ENCODE assay signal across 1 cellular context in the genomic region with DNA sequence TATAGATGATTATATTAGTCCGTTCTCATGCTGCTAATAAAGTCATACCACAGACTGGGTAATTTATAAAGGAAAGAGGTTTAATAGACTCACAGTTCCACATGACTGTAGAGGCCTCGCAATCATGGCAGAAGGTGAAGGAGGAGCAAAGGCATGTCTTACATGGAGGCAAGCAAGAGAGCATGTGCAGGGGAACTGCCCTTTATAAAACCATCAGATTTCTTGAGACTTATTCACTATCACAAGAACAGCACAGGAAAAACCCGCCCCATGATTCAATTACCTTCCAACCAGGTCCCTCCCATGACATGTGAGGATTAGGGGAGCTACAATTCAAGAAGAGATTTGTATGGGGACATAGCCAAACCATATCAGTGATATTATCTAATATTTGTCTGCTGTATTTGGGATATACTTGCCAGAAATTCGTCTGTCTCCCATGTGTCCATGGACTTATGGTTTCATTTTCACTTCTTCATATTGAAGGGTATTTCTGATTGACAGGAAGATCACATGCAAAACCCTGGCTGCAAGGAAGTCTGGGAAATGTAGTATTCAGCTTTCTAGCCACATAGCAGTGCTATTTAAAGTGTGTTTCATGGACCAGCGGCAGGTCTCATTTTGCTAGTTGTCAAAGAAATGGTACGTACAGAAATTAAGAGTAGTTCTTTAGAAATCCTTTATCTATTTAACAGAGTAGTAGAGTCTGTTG.
TF ChIP-seq lines count a peak whose summit lies in the region.

No MANE protein-coding gene starts in this region.

TF ChIP-seq in HepG2, 621 proteins besides CTCF, POLR2A, EP300 and RAD21 (continued from another document and continues in another):
- TF ChIP-seq SNAI1 (CRISPR knock-in tag; IDR thresholded peaks at IDR 0.05; ENCODE audit: borderline replicate concordance) (no peak), RFX1 (IDR thresholded peaks at IDR 0.05) (no peak), ZNF263 (CRISPR knock-in tag; IDR thresholded peaks at IDR 0.05) (no peak), PHF8 (CRISPR knock-in tag; IDR thresholded peaks at IDR 0.05) (peak; percentile 31; the same call in 1 of the 2 replicates), ZFP41 (CRISPR knock-in tag; IDR thresholded peaks at IDR 0.05; ENCODE audit: borderline replicate concordance) (no peak), YY1 (IDR thresholded peaks at IDR 0.05; ENCODE audit: insufficient read depth, insufficient replicate concordance, low read depth, low read length) (no peak), SSRP1 (CRISPR knock-in tag; IDR thresholded peaks at IDR 0.05) (no peak), ZNF616 (CRISPR knock-in tag; IDR thresholded peaks at IDR 0.05; ENCODE audit: low read depth) (no peak), ZNF143 (CRISPR knock-in tag; IDR thresholded peaks at IDR 0.05) (peak; percentile 85), MTF1 (CRISPR knock-in tag; IDR thresholded peaks at IDR 0.05) (no peak), AGO2 (optimal IDR thresholded peaks at IDR 0.05; ENCODE audit: low read depth, low read length) (no peak), ZBTB42 (CRISPR knock-in tag; IDR thresholded peaks at IDR 0.05) (no peak), BRCA1 (CRISPR knock-in tag; IDR thresholded peaks at IDR 0.05) (no peak), ZSCAN30 (CRISPR knock-in tag; IDR thresholded peaks at IDR 0.05) (no peak), RFXAP (CRISPR knock-in tag; IDR thresholded peaks at IDR 0.05; ENCODE audit: borderline replicate concordance) (no peak), ZNF12 (CRISPR knock-in tag; IDR thresholded peaks at IDR 0.05) (no peak), ZBTB7A (CRISPR knock-in tag; IDR thresholded peaks at IDR 0.05) (no peak), HCFC1 (IDR thresholded peaks at IDR 0.05; ENCODE audit: low read depth, low read length) (peak; percentile 66; the same call in 1 of the 2 replicates), CBX2 (IDR thresholded peaks at IDR 0.05; ENCODE audit: low read depth, low read length) (no peak), CBX2 (CRISPR knock-in tag; IDR thresholded peaks at IDR 0.05; ENCODE audit: low read depth) (no peak), AGO1 (IDR thresholded peaks at IDR 0.05; ENCODE audit: low read depth, low read length, poor library complexity, severe bottlenecking) (no peak), POLR2G (IDR thresholded peaks at IDR 0.05; ENCODE audit: low read depth, low read length) (no peak), NCOA2 (CRISPR knock-in tag; IDR thresholded peaks at IDR 0.05) (no peak), ZBTB20 (CRISPR knock-in tag; IDR thresholded peaks at IDR 0.05; ENCODE audit: borderline replicate concordance, low read depth) (no peak), THAP11 (CRISPR knock-in tag; IDR thresholded peaks at IDR 0.05) (peak; percentile 95), NCOR1 (IDR thresholded peaks at IDR 0.05; ENCODE audit: borderline replicate concordance, low read length) (no peak), ZBTB7B (CRISPR knock-in tag; IDR thresholded peaks at IDR 0.05) (no peak), IKZF4 (CRISPR knock-in tag; IDR thresholded peaks at IDR 0.05; ENCODE audit: borderline replicate concordance, low read depth, not compliant biosample characterization) (no peak), KLF15 (CRISPR knock-in tag; IDR thresholded peaks at IDR 0.05; ENCODE audit: borderline replicate concordance) (no peak), FOXA1 (IDR thresholded peaks at IDR 0.05) (no peak), FOXA1 (CRISPR knock-in tag; IDR thresholded peaks at IDR 0.05) (no peak), YEATS2 (CRISPR knock-in tag; IDR thresholded peaks at IDR 0.05; ENCODE audit: borderline replicate concordance) (no peak), ZNF431 (CRISPR knock-in tag; IDR thresholded peaks at IDR 0.05; ENCODE audit: borderline replicate concordance, low read depth) (peak; percentile 99), SAP130 (CRISPR knock-in tag; IDR thresholded peaks at IDR 0.05; ENCODE audit: low read depth) (0 out of 2 replicates have a peak, but pooled peaks have one; percentile 17), ZNF776 (CRISPR knock-in tag; IDR thresholded peaks at IDR 0.05) (no peak), ZNF782 (CRISPR knock-in tag; IDR thresholded peaks at IDR 0.05; ENCODE audit: borderline replicate concordance) (no peak), ZNF598 (CRISPR knock-in tag; IDR thresholded peaks at IDR 0.05; ENCODE audit: borderline replicate concordance) (no peak), SRF (IDR thresholded peaks at IDR 0.05; ENCODE audit: low read depth, low read length) (no peak), ZNF713 (CRISPR knock-in tag; IDR thresholded peaks at IDR 0.05) (no peak), ZSCAN9 (CRISPR knock-in tag; IDR thresholded peaks at IDR 0.05; ENCODE audit: borderline replicate concordance) (no peak), ZNF30 (CRISPR knock-in tag; IDR thresholded peaks at IDR 0.05) (no peak), PAWR (CRISPR knock-in tag; IDR thresholded peaks at IDR 0.05; ENCODE audit: borderline replicate concordance) (no peak), MTA3 (CRISPR knock-in tag; IDR thresholded peaks at IDR 0.05) (no peak), ZNF296 (CRISPR knock-in tag; conservative IDR thresholded peaks at IDR 0.05) (no peak), ZNF335 (CRISPR knock-in tag; IDR thresholded peaks at IDR 0.05) (no peak), ZNF619 (CRISPR knock-in tag; IDR thresholded peaks at IDR 0.05) (no peak)
- TF ChIP-seq, protein P1, sequence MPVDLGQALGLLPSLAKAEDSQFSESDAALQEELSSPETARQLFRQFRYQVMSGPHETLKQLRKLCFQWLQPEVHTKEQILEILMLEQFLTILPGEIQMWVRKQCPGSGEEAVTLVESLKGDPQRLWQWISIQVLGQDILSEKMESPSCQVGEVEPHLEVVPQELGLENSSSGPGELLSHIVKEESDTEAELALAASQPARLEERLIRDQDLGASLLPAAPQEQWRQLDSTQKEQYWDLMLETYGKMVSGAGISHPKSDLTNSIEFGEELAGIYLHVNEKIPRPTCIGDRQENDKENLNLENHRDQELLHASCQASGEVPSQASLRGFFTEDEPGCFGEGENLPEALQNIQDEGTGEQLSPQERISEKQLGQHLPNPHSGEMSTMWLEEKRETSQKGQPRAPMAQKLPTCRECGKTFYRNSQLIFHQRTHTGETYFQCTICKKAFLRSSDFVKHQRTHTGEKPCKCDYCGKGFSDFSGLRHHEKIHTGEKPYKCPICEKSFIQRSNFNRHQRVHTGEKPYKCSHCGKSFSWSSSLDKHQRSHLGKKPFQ (CRISPR knock-in tag; IDR thresholded peaks at IDR 0.05; ENCODE audit: insufficient replicate concordance): no peak
- TF ChIP-seq, protein P2, sequence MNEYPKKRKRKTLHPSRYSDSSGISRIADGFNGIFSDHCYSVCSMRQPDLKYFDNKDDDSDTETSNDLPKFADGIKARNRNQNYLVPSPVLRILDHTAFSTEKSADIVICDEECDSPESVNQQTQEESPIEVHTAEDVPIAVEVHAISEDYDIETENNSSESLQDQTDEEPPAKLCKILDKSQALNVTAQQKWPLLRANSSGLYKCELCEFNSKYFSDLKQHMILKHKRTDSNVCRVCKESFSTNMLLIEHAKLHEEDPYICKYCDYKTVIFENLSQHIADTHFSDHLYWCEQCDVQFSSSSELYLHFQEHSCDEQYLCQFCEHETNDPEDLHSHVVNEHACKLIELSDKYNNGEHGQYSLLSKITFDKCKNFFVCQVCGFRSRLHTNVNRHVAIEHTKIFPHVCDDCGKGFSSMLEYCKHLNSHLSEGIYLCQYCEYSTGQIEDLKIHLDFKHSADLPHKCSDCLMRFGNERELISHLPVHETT (CRISPR knock-in tag; conservative IDR thresholded peaks at IDR 0.05): no peak
- TF ChIP-seq, protein P3, sequence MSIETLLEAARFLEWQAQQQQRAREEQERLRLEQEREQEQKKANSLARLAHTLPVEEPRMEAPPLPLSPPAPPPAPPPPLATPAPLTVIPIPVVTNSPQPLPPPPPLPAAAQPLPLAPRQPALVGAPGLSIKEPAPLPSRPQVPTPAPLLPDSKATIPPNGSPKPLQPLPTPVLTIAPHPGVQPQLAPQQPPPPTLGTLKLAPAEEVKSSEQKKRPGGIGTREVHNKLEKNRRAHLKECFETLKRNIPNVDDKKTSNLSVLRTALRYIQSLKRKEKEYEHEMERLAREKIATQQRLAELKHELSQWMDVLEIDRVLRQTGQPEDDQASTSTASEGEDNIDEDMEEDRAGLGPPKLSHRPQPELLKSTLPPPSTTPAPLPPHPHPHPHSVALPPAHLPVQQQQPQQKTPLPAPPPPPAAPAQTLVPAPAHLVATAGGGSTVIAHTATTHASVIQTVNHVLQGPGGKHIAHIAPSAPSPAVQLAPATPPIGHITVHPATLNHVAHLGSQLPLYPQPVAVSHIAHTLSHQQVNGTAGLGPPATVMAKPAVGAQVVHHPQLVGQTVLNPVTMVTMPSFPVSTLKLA (IDR thresholded peaks at IDR 0.05): no peak
- TF ChIP-seq, protein P4, sequence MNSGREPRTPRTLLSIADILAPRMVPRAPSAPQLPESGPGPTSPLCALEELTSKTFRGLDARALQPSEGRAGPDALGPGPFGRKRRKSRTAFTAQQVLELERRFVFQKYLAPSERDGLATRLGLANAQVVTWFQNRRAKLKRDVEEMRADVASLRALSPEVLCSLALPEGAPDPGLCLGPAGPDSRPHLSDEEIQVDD (CRISPR knock-in tag; IDR thresholded peaks at IDR 0.05; ENCODE audit: borderline replicate concordance): no peak
- TF ChIP-seq, protein P5, sequence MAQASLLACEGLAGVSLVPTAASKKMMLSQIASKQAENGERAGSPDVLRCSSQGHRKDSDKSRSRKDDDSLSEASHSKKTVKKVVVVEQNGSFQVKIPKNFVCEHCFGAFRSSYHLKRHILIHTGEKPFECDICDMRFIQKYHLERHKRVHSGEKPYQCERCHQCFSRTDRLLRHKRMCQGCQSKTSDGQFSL (CRISPR knock-in tag; IDR thresholded peaks at IDR 0.05): no peak
- TF ChIP-seq, protein P6, sequence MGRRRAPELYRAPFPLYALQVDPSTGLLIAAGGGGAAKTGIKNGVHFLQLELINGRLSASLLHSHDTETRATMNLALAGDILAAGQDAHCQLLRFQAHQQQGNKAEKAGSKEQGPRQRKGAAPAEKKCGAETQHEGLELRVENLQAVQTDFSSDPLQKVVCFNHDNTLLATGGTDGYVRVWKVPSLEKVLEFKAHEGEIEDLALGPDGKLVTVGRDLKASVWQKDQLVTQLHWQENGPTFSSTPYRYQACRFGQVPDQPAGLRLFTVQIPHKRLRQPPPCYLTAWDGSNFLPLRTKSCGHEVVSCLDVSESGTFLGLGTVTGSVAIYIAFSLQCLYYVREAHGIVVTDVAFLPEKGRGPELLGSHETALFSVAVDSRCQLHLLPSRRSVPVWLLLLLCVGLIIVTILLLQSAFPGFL (CRISPR knock-in tag; IDR thresholded peaks at IDR 0.05): no peak
- TF ChIP-seq, protein P7, sequence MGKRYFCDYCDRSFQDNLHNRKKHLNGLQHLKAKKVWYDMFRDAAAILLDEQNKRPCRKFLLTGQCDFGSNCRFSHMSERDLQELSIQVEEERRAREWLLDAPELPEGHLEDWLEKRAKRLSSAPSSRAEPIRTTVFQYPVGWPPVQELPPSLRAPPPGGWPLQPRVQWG (CRISPR knock-in tag; IDR thresholded peaks at IDR 0.05; ENCODE audit: borderline replicate concordance, low read depth): no peak
- TF ChIP-seq, protein P8, sequence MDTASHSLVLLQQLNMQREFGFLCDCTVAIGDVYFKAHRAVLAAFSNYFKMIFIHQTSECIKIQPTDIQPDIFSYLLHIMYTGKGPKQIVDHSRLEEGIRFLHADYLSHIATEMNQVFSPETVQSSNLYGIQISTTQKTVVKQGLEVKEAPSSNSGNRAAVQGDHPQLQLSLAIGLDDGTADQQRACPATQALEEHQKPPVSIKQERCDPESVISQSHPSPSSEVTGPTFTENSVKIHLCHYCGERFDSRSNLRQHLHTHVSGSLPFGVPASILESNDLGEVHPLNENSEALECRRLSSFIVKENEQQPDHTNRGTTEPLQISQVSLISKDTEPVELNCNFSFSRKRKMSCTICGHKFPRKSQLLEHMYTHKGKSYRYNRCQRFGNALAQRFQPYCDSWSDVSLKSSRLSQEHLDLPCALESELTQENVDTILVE (CRISPR knock-in tag; IDR thresholded peaks at IDR 0.05): no peak
- TF ChIP-seq, protein P9, sequence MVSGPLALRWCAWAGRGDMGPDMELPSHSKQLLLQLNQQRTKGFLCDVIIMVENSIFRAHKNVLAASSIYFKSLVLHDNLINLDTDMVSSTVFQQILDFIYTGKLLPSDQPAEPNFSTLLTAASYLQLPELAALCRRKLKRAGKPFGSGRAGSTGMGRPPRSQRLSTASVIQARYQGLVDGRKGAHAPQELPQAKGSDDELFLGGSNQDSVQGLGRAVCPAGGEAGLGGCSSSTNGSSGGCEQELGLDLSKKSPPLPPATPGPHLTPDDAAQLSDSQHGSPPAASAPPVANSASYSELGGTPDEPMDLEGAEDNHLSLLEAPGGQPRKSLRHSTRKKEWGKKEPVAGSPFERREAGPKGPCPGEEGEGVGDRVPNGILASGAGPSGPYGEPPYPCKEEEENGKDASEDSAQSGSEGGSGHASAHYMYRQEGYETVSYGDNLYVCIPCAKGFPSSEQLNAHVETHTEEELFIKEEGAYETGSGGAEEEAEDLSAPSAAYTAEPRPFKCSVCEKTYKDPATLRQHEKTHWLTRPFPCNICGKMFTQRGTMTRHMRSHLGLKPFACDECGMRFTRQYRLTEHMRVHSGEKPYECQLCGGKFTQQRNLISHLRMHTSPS (CRISPR knock-in tag; IDR thresholded peaks at IDR 0.05; ENCODE audit: low read depth): no peak
- TF ChIP-seq, protein P10, sequence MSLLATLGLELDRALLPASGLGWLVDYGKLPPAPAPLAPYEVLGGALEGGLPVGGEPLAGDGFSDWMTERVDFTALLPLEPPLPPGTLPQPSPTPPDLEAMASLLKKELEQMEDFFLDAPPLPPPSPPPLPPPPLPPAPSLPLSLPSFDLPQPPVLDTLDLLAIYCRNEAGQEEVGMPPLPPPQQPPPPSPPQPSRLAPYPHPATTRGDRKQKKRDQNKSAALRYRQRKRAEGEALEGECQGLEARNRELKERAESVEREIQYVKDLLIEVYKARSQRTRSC (CRISPR knock-in tag; IDR thresholded peaks at IDR 0.05; ENCODE audit: low read depth): no peak
- TF ChIP-seq, protein P11, sequence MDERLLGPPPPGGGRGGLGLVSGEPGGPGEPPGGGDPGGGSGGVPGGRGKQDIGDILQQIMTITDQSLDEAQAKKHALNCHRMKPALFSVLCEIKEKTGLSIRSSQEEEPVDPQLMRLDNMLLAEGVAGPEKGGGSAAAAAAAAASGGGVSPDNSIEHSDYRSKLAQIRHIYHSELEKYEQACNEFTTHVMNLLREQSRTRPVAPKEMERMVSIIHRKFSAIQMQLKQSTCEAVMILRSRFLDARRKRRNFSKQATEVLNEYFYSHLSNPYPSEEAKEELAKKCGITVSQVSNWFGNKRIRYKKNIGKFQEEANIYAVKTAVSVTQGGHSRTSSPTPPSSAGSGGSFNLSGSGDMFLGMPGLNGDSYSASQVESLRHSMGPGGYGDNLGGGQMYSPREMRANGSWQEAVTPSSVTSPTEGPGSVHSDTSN (CRISPR knock-in tag; IDR thresholded peaks at IDR 0.05): peak; percentile 79
